8 cellular contexts compared by ENCODE assay signal in genomic region chr12:93767524-93767863, GRCh38.
DNase-seq lines count a peak whose midpoint lies in the region; ATAC-seq and FAIRE-seq lines count a peak whose summit lies in the region.

No MANE protein-coding gene starts in this region.

- no peaks in the 10 kb centered on the region for H3K9me3 Mint-ChIP-seq in stimulated activated effector memory CD8-positive, alpha-beta T cell treated with anti-CD3 and anti-CD28 coated beads, Interleukin-12 subunit alpha, Interleukin-12 subunit beta, amount 100 ng/mL, for 72 hours

- no peaks in the 10 kb centered on the region for H3K27me3 ChIP-seq in endocrine pancreas (ENCODE audit: control insufficient read depth, insufficient read depth, low read length)

- ATAC-seq in stimulated activated effector memory CD8-positive, alpha-beta T cell treated with anti-CD3 and anti-CD28 coated beads, Interleukin-12 subunit alpha, Interleukin-12 subunit beta, amount 100 ng/mL, for 72 hours = peak; percentile 86
- ATAC-seq in GM21825 (IDR thresholded peaks at IDR 0.05; ENCODE audit: unreplicated experiment) (no peak), HG03439 (IDR thresholded peaks at IDR 0.05; ENCODE audit: unreplicated experiment) (no peak)

- no peak overlapping the region for H3K27ac Mint-ChIP-seq in stimulated activated effector memory CD8-positive, alpha-beta T cell treated with anti-CD3 and anti-CD28 coated beads, Interleukin-12 subunit alpha, Interleukin-12 subunit beta, amount 100 ng/mL, for 72 hours

- no peaks in the 10 kb centered on the region for H3K36me3 ChIP-seq in endocrine pancreas (ENCODE audit: control insufficient read depth, insufficient read depth, low read length)

- no peaks in the 10 kb centered on the region for H3K9me3 ChIP-seq in endocrine pancreas (ENCODE audit: control insufficient read depth, low read length)

- FAIRE-seq in HTR-8/SVneo (lab: Jason Lieb, UNC) = no peak

- H3K4me3 ChIP-seq in endocrine pancreas (ENCODE audit: control insufficient read depth, insufficient read depth, low read length) = peak overlapping the region; percentile 66

- H3K4me3 Mint-ChIP-seq in stimulated activated effector memory CD8-positive, alpha-beta T cell treated with anti-CD3 and anti-CD28 coated beads, Interleukin-12 subunit alpha, Interleukin-12 subunit beta, amount 100 ng/mL, for 72 hours = peak overlapping the region; percentile 10

- DNase-seq in NCI-H82 (lab: John Stamatoyannopoulos, UW) = peak; percentile 41
- no peak for DNase-seq in NCI-H82 treated with DMSO at 0.1 percent for 48 hours (lab: John Stamatoyannopoulos, UW; ENCODE audit: unreplicated experiment)
- DNase-seq in NCI-H69 (lab: John Stamatoyannopoulos, UW) = peak; percentile 68
- DNase-seq in stimulated activated effector memory CD8-positive, alpha-beta T cell treated with anti-CD3 and anti-CD28 coated beads, Interleukin-12 subunit alpha, Interleukin-12 subunit beta, amount 100 ng/mL, for 72 hours (ENCODE audit: low spot score in 2 of 2) = no peak
- DNase-seq in HTR-8/SVneo (ENCODE audit: insufficient read length, low spot score) = no peak

- no peaks in the 10 kb centered on the region for H3K36me3 Mint-ChIP-seq in stimulated activated effector memory CD8-positive, alpha-beta T cell treated with anti-CD3 and anti-CD28 coated beads, Interleukin-12 subunit alpha, Interleukin-12 subunit beta, amount 100 ng/mL, for 72 hours

- no peak overlapping the region for H3K9ac ChIP-seq in endocrine pancreas (ENCODE audit: control insufficient read depth, insufficient read depth, low read length)

- H3K4me1 Mint-ChIP-seq in stimulated activated effector memory CD8-positive, alpha-beta T cell treated with anti-CD3 and anti-CD28 coated beads, Interleukin-12 subunit alpha, Interleukin-12 subunit beta, amount 100 ng/mL, for 72 hours = peaks cover 45% of the 10 kb centered on the region

- peaks cover 39% of the 10 kb centered on the region for H3K4me1 ChIP-seq in endocrine pancreas (ENCODE audit: control insufficient read depth, insufficient read depth, low read length)

Comparison
In these comparisons a context has a peak if more than half of its experiments do, and no peak if none do; other contexts are left out.
1. DNase-seq: peak in NCI-H82 (single experiment) and NCI-H69 (single experiment); none in NCI-H82 treated with DMSO at 0.1 percent for 48 hours (single experiment), stimulated activated effector memory CD8-positive, alpha-beta T cell treated with anti-CD3 and anti-CD28 coated beads, Interleukin-12 subunit alpha, Interleukin-12 subunit beta, amount 100 ng/mL, for 72 hours (0 of 2) and HTR-8/SVneo (single experiment).